ENCODE assay signal across 28 cellular contexts in genomic region chr1:20223659-20224058, GRCh38. TPM values are rescaled to one million over a fixed set of nuclear protein-coding genes. Genes with fewer than 3 reads are reported as not detected.
DNase-seq lines count a peak whose midpoint lies in the region; ATAC-seq and TF ChIP-seq lines count a peak whose summit lies in the region.
"Had no signal": no experiment of that assay in that cellular context is flagged by ENCODE, and none has a peak within 500 bp of the region (broad histone marks: within the 10 kb centered on the region; RNA-seq: fewer than 3 reads in every experiment).

No MANE protein-coding gene starts in this region.

- H3K27ac ChIP-seq in H9 (ENCODE audit: insufficient read length, low read depth, low read length) (no peak overlapping the region), adrenal gland (no peak overlapping the region), mesendoderm (ENCODE audit: low read depth, low read length) (no peak overlapping the region)
- H3K27ac ChIP-seq: colonic mucosa, neural progenitor cell, right lobe of liver, suprapubic skin had no signal

- H4K20me1 ChIP-seq in H9 (ENCODE audit: control insufficient read depth, insufficient read depth, insufficient read length), result no peaks in the 10 kb centered on the region

- H2AFZ ChIP-seq in H9 (ENCODE audit: low read length), result no peak overlapping the region
- H2AFZ ChIP-seq: neural progenitor cell had no signal

- TF ChIP-seq CTCF in H9 (conservative IDR thresholded peaks at IDR 0.05) (no peak; the same call in 2 of the 3 replicates), adrenal gland (IDR thresholded peaks at IDR 0.05) (no peak)

- H3K18ac ChIP-seq in H9 (ENCODE audit: insufficient read length, low read depth, low read length) (no peak overlapping the region), mesendoderm (ENCODE audit: low read length) (no peak overlapping the region)

- H3K56ac ChIP-seq in H9 (ENCODE audit: insufficient read length, low read depth, low read length) (no peak overlapping the region), mesendoderm (ENCODE audit: low read length) (no peak overlapping the region)

- no peak overlapping the region for H2BK20ac ChIP-seq in H9 (ENCODE audit: low read depth, low read length, poor library complexity, severe bottlenecking)

- H3K79me2 ChIP-seq in H9 (ENCODE audit: insufficient read depth, low read length) (no peaks in the 10 kb centered on the region), mesendoderm (ENCODE audit: control insufficient read depth, insufficient read depth, low read length) (no peaks in the 10 kb centered on the region)

- no peaks in the 10 kb centered on the region for H3K23me2 ChIP-seq in H9 (ENCODE audit: insufficient read length, low read depth, low read length, poor library complexity, severe bottlenecking)

- no peak overlapping the region for H4K91ac ChIP-seq in H9 (ENCODE audit: insufficient read length, low read depth, low read length)

- no peaks in the 10 kb centered on the region for H3K9me3 ChIP-seq in H9 (ENCODE audit: control insufficient read depth, low read depth, low read length)
- no peaks in the 10 kb centered on the region for H3K9me3 ChIP-seq in adrenal gland (replicated peaks in 1 of 3)
- H3K9me3 ChIP-seq: colonic mucosa, right lobe of liver, suprapubic skin had no signal

- no peak overlapping the region; a peak in 1 of 5 replicates for H3K4me3 Mint-ChIP-seq in H9
- H3K4me3 Mint-ChIP-seq: activated CD4-positive, alpha-beta memory T cell treated with anti-CD3 and anti-CD28 coated beads, Interleukin-2, amount 10 ng/mL, durations not matched to agents 7 days and 5 days had no signal

- H2BK5ac ChIP-seq in H9 (ENCODE audit: insufficient read length, low read length) (no peak overlapping the region), mesendoderm (ENCODE audit: low read length) (no peak overlapping the region)

- H3K4ac ChIP-seq in H9 (ENCODE audit: low read depth, low read length) (no peak overlapping the region), mesendoderm (ENCODE audit: low read depth, low read length) (no peak overlapping the region)

- intact Hi-C loops in adrenal gland (cut with DNase I), result loop anchor here in 1 of 2 donors (10.0 kb wide), 2 partner anchors 131 to 211 kb away; no protein-coding TSS in a partner anchor

- H2AK5ac ChIP-seq in H9 (ENCODE audit: insufficient read length, low read length) (no peak overlapping the region), mesendoderm (ENCODE audit: low read length) (no peak overlapping the region)

- no peak overlapping the region for H3K27ac Mint-ChIP-seq in H9
- H3K27ac Mint-ChIP-seq: activated CD4-positive, alpha-beta memory T cell treated with anti-CD3 and anti-CD28 coated beads, Interleukin-2, amount 10 ng/mL, durations not matched to agents 7 days and 5 days; activated naive CD4-positive, alpha-beta T cell treated with anti-CD3 and anti-CD28 coated beads, Interleukin-2, amount 50 U/mL, for 72 hours; neural progenitor cell had no signal

- no peak overlapping the region for H2BK12ac ChIP-seq in H9 (ENCODE audit: insufficient read length, low read depth, low read length)

- H3T11ph ChIP-seq in H9 (ENCODE audit: low read length), result no peak overlapping the region

- H2BK15ac ChIP-seq in H9 (ENCODE audit: low read depth, low read length), result no peak overlapping the region
- H2BK15ac ChIP-seq in mesendoderm (replicated peaks; ENCODE audit: low read depth), result no peak overlapping the region

- H2BK120ac ChIP-seq in H9 (ENCODE audit: low read depth, low read length, poor library complexity, severe bottlenecking) (no peak overlapping the region), mesendoderm (ENCODE audit: low read depth, low read length) (no peak overlapping the region)

- H3K4me1 ChIP-seq in H9 (ENCODE audit: insufficient read depth, low read length) (no peaks in the 10 kb centered on the region), adrenal gland (replicated peaks in 1 of 2) (peaks cover 0 to 7% of the 10 kb centered on the region in 2 donors), mesendoderm (ENCODE audit: control insufficient read depth, low read depth, low read length) (no peaks in the 10 kb centered on the region)
- H3K4me1 ChIP-seq: colonic mucosa, right lobe of liver, suprapubic skin had no signal

- H3K4me1 Mint-ChIP-seq in H9, result peaks cover 4 to 14% of the 10 kb centered on the region in 2 experiments
- H3K4me1 Mint-ChIP-seq: activated CD4-positive, alpha-beta memory T cell treated with anti-CD3 and anti-CD28 coated beads, Interleukin-2, amount 10 ng/mL, durations not matched to agents 7 days and 5 days had no signal

- peaks cover 52% of the 10 kb centered on the region for H3K27me3 Mint-ChIP-seq in H9 (ENCODE audit: low read depth)

- H3K23ac ChIP-seq in H9 (ENCODE audit: insufficient read length, low read depth, low read length), result no peak overlapping the region
- H3K23ac ChIP-seq in mesendoderm (ENCODE audit: low read length), result no peak overlapping the region

- H4K5ac ChIP-seq in H9 (ENCODE audit: insufficient read length, low read depth, low read length) (no peak overlapping the region), mesendoderm (ENCODE audit: low read length) (no peak overlapping the region)

- in situ Hi-C loops in KBM-7 (cut with MboI; ENCODE audit: low pct_unique_long_range_greater_than_20kb, low sequenced_read_pairs), result loop anchor here (25.0 kb wide), 1 partner anchor 264 kb away; the partner anchor contains the start of gene CAMK2N1

- H3K36me3 ChIP-seq in adrenal gland (replicated peaks in 1 of 2) (no peaks in the 10 kb centered on the region), mesendoderm (ENCODE audit: control insufficient read depth, insufficient read depth, low read length) (no peaks in the 10 kb centered on the region)
- H3K36me3 ChIP-seq: colonic mucosa, neural progenitor cell, right lobe of liver, suprapubic skin had no signal

- H3K9ac ChIP-seq in H9 (ENCODE audit: extremely low read depth, insufficient read length, low read length) (no peak overlapping the region), mesendoderm (ENCODE audit: low read length) (no peak overlapping the region)
- H3K9ac ChIP-seq: neural progenitor cell had no signal

- no peaks in the 10 kb centered on the region for H3K36me3 Mint-ChIP-seq in H9 (ENCODE audit: insufficient read depth in 1 of 3, low read depth in 3 of 3)
- H3K36me3 Mint-ChIP-seq: activated naive CD4-positive, alpha-beta T cell treated with anti-CD3 and anti-CD28 coated beads, Interleukin-2, amount 50 U/mL, for 72 hours; CD14-positive monocyte; neural progenitor cell had no signal

- H3K4me2 ChIP-seq in H9 (ENCODE audit: insufficient read depth, insufficient read length, low read length) (no peak overlapping the region), mesendoderm (ENCODE audit: low read length) (no peak overlapping the region)
- H3K4me2 ChIP-seq: neural progenitor cell had no signal

- DNase-seq in H9 (peak; percentile 51), NCI-H2227 (lab: John Stamatoyannopoulos, UW; ENCODE audit: unreplicated experiment) (peak; percentile 61), adrenal gland (peak in 6 of 7 donors; percentile 21 to 57 (median 34)), mesendoderm (peak; percentile 35), NCI-H2171 treated with DMSO at 0.1 percent for 48 hours (lab: John Stamatoyannopoulos, UW) (no peak), KBM-7 (no peak), SW 1271 (lab: John Stamatoyannopoulos, UW) (no peak)
- DNase-seq: activated CD4-positive, alpha-beta memory T cell treated with anti-CD3 and anti-CD28 coated beads, Interleukin-2, amount 10 ng/mL, durations not matched to agents 7 days and 5 days; Calu3; colonic mucosa; effector CD8-positive, alpha-beta T cell; glutamatergic neuron; NCI-H2029; right lobe of liver; RPMI8226; stimulated activated CD4-positive, alpha-beta T cell treated with anti-CD3 and anti-CD28 coated beads, Interleukin-4, amount 100 ng/mL, for 1 hour; T-helper 1 cell had no signal

- H3K4me3 ChIP-seq in adrenal gland (no peak overlapping the region), mesendoderm (ENCODE audit: low read length) (no peak overlapping the region)
- H3K4me3 ChIP-seq: colonic mucosa, neural progenitor cell, right lobe of liver, suprapubic skin had no signal

- no peak overlapping the region for H4K8ac ChIP-seq in H9 (replicated peaks; ENCODE audit: insufficient read length, low read depth, low read length)
- H4K8ac ChIP-seq in mesendoderm (ENCODE audit: low read depth, low read length), result no peak overlapping the region

- no peaks in the 10 kb centered on the region for H3K9me3 Mint-ChIP-seq in H9
- H3K9me3 Mint-ChIP-seq: activated CD4-positive, alpha-beta memory T cell treated with anti-CD3 and anti-CD28 coated beads, Interleukin-2, amount 10 ng/mL, durations not matched to agents 7 days and 5 days; activated naive CD4-positive, alpha-beta T cell treated with anti-CD3 and anti-CD28 coated beads, Interleukin-2, amount 50 U/mL, for 72 hours; neural progenitor cell had no signal

- no peak overlapping the region for H3K14ac ChIP-seq in H9 (ENCODE audit: insufficient read depth, low read length)

- no peak for ATAC-seq in HG03280 (IDR thresholded peaks at IDR 0.05; ENCODE audit: unreplicated experiment)
- ATAC-seq: activated CD4-positive, CD25-positive, alpha-beta regulatory T cell treated with anti-CD3 and anti-CD28 coated beads, Interleukin-2, amount 50 U/mL, for 24 hours; activated naive CD4-positive, alpha-beta T cell treated with anti-CD3 and anti-CD28 coated beads, Interleukin-2, amount 50 U/mL, for 72 hours; HepG2; right lobe of liver had no signal

- WGBS in H9 (ENCODE audit: extremely low coverage, insufficient read length, low lambda C conversion rate), result no CpG with 5 or more reads among the region's 14 CpGs
- WGBS in adrenal gland, 4 donors, result 23 to 34% (median 28%) methylated on average over 12 to 14 of the region's 14 CpGs
- WGBS in mesendoderm (ENCODE audit: extremely low coverage, insufficient coverage, low lambda C conversion rate), result no CpG with 5 or more reads among the region's 14 CpGs

- no peaks in the 10 kb centered on the region for H3K79me1 ChIP-seq in H9 (ENCODE audit: insufficient read depth, low read depth, low read length, poor library complexity, severe bottlenecking)
- H3K79me1 ChIP-seq in mesendoderm (ENCODE audit: low read length), result no peaks in the 10 kb centered on the region

- peaks cover 2% of the 10 kb centered on the region; the same call in 1 of the 2 replicates for H3K27me3 ChIP-seq in H9 (ENCODE audit: insufficient read depth, low read length)
- H3K27me3 ChIP-seq in adrenal gland, result no peaks in the 10 kb centered on the region
- peaks cover 4% of the 10 kb centered on the region for H3K27me3 ChIP-seq in mesendoderm (ENCODE audit: insufficient read depth, low read length, poor library complexity)
- H3K27me3 ChIP-seq: colonic mucosa, right lobe of liver had no signal

- TF ChIP-seq POLR2A in adrenal gland (IDR thresholded peaks at IDR 0.05), result no peak

RNA-seq across cellular contexts. Expression of gene PLA2G2C, which starts 37.3 kb away (rescaled TPM):
- total RNA-seq in H9 (2021) (not detected in 2 replicates), adrenal gland (under 1 TPM in 4 of 8 donors, not detected in 4; 0.11 to 0.39 (median 0.13) TPM)
- under 1 TPM in 2 of 3 donors, not detected in 1; 0.07 to 0.08 TPM for polyA plus RNA-seq in adrenal gland
- polyA plus RNA-seq in mesendoderm (2013, experiment 1 of 2), result not detected
- not detected for polyA plus RNA-seq in mesendoderm (2013, experiment 2 of 2)
- total RNA-seq: Calu3, epithelial cell of proximal tubule, HepG2, lung microvascular endothelial cell, right lobe of liver, SK-MEL-5, suprapubic skin, urinary bladder had no signal
- polyA plus RNA-seq: HepG2, urinary bladder had no signal

RNA-seq across cellular contexts. Expression of gene UBXN10, which starts 37.8 kb away (rescaled TPM):
- total RNA-seq in H9 (2021) (0.59 and 0.90 TPM in 2 replicates), adrenal gland (1 to 10 TPM in 7 of 8 donors, under 1 TPM in 1; 0.84 to 2.6 (median 1.8) TPM)
- polyA plus RNA-seq in adrenal gland, result 1 to 10 TPM in 1 of 3 donors, under 1 TPM in 2; 0.64 to 1.7 (median 0.91) TPM
- 0.38 TPM for polyA plus RNA-seq in mesendoderm (2013, experiment 1 of 2)
- polyA plus RNA-seq in mesendoderm (2013, experiment 2 of 2), result 0.43 TPM
- total RNA-seq: lung microvascular endothelial cell had no signal

Comparison
In these comparisons a context has a peak if more than half of its experiments do, and no peak if none do; other contexts are left out.
1. DNase-seq: peak in H9 (single experiment), NCI-H2227 (single experiment), adrenal gland (6 of 7) and mesendoderm (single experiment); none in NCI-H2171 treated with DMSO at 0.1 percent for 48 hours (single experiment), KBM-7 (single experiment) and SW 1271 (0 of 2).